In the genomic region with DNA sequence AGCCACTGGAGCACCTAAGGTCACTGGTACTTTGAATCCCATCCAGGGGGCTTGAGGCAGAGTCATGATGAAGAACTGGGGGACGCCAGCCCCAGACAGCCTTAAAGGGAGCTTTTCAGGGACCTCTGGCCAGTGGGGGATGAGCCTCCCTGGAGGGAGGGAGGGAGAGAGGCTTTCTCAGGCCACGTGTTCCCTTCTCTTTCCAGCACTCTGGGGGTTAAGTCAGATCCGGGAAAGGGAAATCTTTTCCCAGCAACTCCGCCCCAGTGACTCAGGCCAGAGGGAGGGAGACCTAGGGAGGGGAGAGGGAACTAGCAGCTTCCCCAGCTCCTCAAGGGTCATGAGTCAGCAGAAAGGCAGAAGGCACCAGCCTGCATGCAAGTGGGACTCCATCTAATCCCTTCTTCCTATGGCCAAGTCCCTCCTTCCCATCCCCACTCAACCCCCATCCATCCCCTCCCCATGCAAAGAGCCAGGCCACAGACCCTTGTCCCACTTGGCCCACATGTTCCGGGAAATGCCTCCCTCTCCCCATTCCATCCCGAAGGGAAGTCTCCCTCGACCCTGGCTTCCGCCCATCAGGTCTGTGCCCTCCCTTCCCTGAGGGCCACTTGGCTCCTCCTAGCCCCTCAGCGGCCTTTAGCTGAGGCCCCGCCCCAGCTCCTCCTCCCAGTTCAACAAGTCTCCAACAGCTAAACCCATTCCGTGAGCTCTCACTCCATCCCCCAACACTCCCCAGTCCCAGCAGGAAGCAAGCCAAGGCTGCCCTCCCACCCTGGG, we compare ENCODE assay signal across 1 cellular context.
TF ChIP-seq lines count a peak whose summit lies in the region.

No MANE protein-coding gene starts in this region.

TF ChIP-seq in HepG2, 621 proteins besides CTCF, POLR2A, EP300 and RAD21 (continued from another document and continues in another):
- TF ChIP-seq ZNF343 (CRISPR knock-in tag; IDR thresholded peaks at IDR 0.05) (no peak), HOXA7 (CRISPR knock-in tag; IDR thresholded peaks at IDR 0.05) (no peak), SNAPC2 (CRISPR knock-in tag; IDR thresholded peaks at IDR 0.05) (no peak), ZSCAN22 (CRISPR knock-in tag; IDR thresholded peaks at IDR 0.05) (no peak), HNF4G (IDR thresholded peaks at IDR 0.05; ENCODE audit: borderline replicate concordance, low read depth, low read length) (no peak), HNF4G (CRISPR knock-in tag; IDR thresholded peaks at IDR 0.05; ENCODE audit: borderline replicate concordance, low read depth) (no peak), RBAK (CRISPR knock-in tag; IDR thresholded peaks at IDR 0.05) (no peak), ZNF550 (CRISPR knock-in tag; IDR thresholded peaks at IDR 0.05; ENCODE audit: borderline replicate concordance) (no peak), KDM5B (CRISPR knock-in tag; IDR thresholded peaks at IDR 0.05; ENCODE audit: borderline replicate concordance) (no peak), GFI1 (CRISPR knock-in tag; IDR thresholded peaks at IDR 0.05; ENCODE audit: borderline replicate concordance) (peak; percentile 69; the same call in 1 of the 2 replicates), SRY (CRISPR knock-in tag; IDR thresholded peaks at IDR 0.05) (no peak), SMAD1 (CRISPR knock-in tag; IDR thresholded peaks at IDR 0.05; ENCODE audit: borderline replicate concordance, low read depth) (no peak), DNMT1 (CRISPR knock-in tag; IDR thresholded peaks at IDR 0.05) (no peak), IRF2 (CRISPR knock-in tag; IDR thresholded peaks at IDR 0.05) (no peak; the same call in none of the 2 replicates), SNAI1 (CRISPR knock-in tag; IDR thresholded peaks at IDR 0.05; ENCODE audit: borderline replicate concordance) (no peak), SMYD3 (CRISPR knock-in tag; IDR thresholded peaks at IDR 0.05) (no peak), NONO (IDR thresholded peaks at IDR 0.05) (no peak), NONO (CRISPR knock-in tag; conservative IDR thresholded peaks at IDR 0.05) (0 out of 2 replicates have a peak, but pooled peaks have one; percentile 29), PRMT3 (CRISPR knock-in tag; IDR thresholded peaks at IDR 0.05; ENCODE audit: borderline replicate concordance, low read depth) (no peak), TSC22D2 (CRISPR knock-in tag; IDR thresholded peaks at IDR 0.05; ENCODE audit: borderline replicate concordance) (no peak), HNRNPH1 (optimal IDR thresholded peaks at IDR 0.05; ENCODE audit: low read depth, low read length) (peak; percentile 66), SOX13 (IDR thresholded peaks at IDR 0.05) (no peak), SOX13 (CRISPR knock-in tag; conservative IDR thresholded peaks at IDR 0.05 in 1 of 2, IDR thresholded peaks at IDR 0.05 in 1 of 2) (peak in 1 of 2 experiments; percentile 19; a peak in 1 of 4 replicates), ZNF7 (CRISPR knock-in tag; IDR thresholded peaks at IDR 0.05) (no peak), HCFC1 (IDR thresholded peaks at IDR 0.05; ENCODE audit: low read depth, low read length) (no peak)
- TF ChIP-seq, protein P1, sequence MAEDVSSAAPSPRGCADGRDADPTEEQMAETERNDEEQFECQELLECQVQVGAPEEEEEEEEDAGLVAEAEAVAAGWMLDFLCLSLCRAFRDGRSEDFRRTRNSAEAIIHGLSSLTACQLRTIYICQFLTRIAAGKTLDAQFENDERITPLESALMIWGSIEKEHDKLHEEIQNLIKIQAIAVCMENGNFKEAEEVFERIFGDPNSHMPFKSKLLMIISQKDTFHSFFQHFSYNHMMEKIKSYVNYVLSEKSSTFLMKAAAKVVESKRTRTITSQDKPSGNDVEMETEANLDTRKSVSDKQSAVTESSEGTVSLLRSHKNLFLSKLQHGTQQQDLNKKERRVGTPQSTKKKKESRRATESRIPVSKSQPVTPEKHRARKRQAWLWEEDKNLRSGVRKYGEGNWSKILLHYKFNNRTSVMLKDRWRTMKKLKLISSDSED (CRISPR knock-in tag; IDR thresholded peaks at IDR 0.05) = no peak
- TF ChIP-seq, protein P2, sequence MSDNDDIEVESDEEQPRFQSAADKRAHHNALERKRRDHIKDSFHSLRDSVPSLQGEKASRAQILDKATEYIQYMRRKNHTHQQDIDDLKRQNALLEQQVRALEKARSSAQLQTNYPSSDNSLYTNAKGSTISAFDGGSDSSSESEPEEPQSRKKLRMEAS (IDR thresholded peaks at IDR 0.05) = no peak
- TF ChIP-seq, protein P3, sequence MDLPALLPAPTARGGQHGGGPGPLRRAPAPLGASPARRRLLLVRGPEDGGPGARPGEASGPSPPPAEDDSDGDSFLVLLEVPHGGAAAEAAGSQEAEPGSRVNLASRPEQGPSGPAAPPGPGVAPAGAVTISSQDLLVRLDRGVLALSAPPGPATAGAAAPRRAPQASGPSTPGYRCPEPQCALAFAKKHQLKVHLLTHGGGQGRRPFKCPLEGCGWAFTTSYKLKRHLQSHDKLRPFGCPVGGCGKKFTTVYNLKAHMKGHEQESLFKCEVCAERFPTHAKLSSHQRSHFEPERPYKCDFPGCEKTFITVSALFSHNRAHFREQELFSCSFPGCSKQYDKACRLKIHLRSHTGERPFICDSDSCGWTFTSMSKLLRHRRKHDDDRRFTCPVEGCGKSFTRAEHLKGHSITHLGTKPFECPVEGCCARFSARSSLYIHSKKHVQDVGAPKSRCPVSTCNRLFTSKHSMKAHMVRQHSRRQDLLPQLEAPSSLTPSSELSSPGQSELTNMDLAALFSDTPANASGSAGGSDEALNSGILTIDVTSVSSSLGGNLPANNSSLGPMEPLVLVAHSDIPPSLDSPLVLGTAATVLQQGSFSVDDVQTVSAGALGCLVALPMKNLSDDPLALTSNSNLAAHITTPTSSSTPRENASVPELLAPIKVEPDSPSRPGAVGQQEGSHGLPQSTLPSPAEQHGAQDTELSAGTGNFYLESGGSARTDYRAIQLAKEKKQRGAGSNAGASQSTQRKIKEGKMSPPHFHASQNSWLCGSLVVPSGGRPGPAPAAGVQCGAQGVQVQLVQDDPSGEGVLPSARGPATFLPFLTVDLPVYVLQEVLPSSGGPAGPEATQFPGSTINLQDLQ (CRISPR knock-in tag; IDR thresholded peaks at IDR 0.05) = no peak
- TF ChIP-seq, protein P4, sequence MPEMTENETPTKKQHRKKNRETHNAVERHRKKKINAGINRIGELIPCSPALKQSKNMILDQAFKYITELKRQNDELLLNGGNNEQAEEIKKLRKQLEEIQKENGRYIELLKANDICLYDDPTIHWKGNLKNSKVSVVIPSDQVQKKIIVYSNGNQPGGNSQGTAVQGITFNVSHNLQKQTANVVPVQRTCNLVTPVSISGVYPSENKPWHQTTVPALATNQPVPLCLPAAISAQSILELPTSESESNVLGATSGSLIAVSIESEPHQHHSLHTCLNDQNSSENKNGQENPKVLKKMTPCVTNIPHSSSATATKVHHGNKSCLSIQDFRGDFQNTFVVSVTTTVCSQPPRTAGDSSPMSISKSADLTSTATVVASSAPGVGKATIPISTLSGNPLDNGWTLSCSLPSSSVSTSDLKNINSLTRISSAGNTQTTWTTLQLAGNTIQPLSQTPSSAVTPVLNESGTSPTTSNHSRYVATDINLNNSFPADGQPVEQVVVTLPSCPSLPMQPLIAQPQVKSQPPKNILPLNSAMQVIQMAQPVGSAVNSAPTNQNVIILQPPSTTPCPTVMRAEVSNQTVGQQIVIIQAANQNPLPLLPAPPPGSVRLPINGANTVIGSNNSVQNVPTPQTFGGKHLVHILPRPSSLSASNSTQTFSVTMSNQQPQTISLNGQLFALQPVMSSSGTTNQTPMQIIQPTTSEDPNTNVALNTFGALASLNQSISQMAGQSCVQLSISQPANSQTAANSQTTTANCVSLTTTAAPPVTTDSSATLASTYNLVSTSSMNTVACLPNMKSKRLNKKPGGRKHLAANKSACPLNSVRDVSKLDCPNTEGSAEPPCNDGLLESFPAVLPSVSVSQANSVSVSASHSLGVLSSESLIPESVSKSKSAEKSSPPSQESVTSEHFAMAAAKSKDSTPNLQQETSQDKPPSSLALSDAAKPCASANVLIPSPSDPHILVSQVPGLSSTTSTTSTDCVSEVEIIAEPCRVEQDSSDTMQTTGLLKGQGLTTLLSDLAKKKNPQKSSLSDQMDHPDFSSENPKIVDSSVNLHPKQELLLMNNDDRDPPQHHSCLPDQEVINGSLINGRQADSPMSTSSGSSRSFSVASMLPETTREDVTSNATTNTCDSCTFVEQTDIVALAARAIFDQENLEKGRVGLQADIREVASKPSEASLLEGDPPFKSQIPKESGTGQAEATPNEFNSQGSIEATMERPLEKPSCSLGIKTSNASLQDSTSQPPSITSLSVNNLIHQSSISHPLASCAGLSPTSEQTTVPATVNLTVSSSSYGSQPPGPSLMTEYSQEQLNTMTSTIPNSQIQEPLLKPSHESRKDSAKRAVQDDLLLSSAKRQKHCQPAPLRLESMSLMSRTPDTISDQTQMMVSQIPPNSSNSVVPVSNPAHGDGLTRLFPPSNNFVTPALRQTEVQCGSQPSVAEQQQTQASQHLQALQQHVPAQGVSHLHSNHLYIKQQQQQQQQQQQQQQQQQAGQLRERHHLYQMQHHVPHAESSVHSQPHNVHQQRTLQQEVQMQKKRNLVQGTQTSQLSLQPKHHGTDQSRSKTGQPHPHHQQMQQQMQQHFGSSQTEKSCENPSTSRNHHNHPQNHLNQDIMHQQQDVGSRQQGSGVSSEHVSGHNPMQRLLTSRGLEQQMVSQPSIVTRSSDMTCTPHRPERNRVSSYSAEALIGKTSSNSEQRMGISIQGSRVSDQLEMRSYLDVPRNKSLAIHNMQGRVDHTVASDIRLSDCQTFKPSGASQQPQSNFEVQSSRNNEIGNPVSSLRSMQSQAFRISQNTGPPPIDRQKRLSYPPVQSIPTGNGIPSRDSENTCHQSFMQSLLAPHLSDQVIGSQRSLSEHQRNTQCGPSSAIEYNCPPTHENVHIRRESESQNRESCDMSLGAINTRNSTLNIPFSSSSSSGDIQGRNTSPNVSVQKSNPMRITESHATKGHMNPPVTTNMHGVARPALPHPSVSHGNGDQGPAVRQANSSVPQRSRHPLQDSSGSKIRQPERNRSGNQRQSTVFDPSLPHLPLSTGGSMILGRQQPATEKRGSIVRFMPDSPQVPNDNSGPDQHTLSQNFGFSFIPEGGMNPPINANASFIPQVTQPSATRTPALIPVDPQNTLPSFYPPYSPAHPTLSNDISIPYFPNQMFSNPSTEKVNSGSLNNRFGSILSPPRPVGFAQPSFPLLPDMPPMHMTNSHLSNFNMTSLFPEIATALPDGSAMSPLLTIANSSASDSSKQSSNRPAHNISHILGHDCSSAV (CRISPR knock-in tag; IDR thresholded peaks at IDR 0.05; ENCODE audit: borderline replicate concordance) = no peak
- TF ChIP-seq, protein P5, sequence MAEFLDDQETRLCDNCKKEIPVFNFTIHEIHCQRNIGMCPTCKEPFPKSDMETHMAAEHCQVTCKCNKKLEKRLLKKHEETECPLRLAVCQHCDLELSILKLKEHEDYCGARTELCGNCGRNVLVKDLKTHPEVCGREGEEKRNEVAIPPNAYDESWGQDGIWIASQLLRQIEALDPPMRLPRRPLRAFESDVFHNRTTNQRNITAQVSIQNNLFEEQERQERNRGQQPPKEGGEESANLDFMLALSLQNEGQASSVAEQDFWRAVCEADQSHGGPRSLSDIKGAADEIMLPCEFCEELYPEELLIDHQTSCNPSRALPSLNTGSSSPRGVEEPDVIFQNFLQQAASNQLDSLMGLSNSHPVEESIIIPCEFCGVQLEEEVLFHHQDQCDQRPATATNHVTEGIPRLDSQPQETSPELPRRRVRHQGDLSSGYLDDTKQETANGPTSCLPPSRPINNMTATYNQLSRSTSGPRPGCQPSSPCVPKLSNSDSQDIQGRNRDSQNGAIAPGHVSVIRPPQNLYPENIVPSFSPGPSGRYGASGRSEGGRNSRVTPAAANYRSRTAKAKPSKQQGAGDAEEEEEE (CRISPR knock-in tag; IDR thresholded peaks at IDR 0.05; ENCODE audit: borderline replicate concordance) = no peak
- TF ChIP-seq, protein P6, sequence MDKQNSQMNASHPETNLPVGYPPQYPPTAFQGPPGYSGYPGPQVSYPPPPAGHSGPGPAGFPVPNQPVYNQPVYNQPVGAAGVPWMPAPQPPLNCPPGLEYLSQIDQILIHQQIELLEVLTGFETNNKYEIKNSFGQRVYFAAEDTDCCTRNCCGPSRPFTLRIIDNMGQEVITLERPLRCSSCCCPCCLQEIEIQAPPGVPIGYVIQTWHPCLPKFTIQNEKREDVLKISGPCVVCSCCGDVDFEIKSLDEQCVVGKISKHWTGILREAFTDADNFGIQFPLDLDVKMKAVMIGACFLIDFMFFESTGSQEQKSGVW (CRISPR knock-in tag; IDR thresholded peaks at IDR 0.05; ENCODE audit: borderline replicate concordance) = no peak
- TF ChIP-seq, protein P7, sequence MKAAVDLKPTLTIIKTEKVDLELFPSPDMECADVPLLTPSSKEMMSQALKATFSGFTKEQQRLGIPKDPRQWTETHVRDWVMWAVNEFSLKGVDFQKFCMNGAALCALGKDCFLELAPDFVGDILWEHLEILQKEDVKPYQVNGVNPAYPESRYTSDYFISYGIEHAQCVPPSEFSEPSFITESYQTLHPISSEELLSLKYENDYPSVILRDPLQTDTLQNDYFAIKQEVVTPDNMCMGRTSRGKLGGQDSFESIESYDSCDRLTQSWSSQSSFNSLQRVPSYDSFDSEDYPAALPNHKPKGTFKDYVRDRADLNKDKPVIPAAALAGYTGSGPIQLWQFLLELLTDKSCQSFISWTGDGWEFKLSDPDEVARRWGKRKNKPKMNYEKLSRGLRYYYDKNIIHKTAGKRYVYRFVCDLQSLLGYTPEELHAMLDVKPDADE (CRISPR knock-in tag; IDR thresholded peaks at IDR 0.05) = no peak
- TF ChIP-seq, protein P8, sequence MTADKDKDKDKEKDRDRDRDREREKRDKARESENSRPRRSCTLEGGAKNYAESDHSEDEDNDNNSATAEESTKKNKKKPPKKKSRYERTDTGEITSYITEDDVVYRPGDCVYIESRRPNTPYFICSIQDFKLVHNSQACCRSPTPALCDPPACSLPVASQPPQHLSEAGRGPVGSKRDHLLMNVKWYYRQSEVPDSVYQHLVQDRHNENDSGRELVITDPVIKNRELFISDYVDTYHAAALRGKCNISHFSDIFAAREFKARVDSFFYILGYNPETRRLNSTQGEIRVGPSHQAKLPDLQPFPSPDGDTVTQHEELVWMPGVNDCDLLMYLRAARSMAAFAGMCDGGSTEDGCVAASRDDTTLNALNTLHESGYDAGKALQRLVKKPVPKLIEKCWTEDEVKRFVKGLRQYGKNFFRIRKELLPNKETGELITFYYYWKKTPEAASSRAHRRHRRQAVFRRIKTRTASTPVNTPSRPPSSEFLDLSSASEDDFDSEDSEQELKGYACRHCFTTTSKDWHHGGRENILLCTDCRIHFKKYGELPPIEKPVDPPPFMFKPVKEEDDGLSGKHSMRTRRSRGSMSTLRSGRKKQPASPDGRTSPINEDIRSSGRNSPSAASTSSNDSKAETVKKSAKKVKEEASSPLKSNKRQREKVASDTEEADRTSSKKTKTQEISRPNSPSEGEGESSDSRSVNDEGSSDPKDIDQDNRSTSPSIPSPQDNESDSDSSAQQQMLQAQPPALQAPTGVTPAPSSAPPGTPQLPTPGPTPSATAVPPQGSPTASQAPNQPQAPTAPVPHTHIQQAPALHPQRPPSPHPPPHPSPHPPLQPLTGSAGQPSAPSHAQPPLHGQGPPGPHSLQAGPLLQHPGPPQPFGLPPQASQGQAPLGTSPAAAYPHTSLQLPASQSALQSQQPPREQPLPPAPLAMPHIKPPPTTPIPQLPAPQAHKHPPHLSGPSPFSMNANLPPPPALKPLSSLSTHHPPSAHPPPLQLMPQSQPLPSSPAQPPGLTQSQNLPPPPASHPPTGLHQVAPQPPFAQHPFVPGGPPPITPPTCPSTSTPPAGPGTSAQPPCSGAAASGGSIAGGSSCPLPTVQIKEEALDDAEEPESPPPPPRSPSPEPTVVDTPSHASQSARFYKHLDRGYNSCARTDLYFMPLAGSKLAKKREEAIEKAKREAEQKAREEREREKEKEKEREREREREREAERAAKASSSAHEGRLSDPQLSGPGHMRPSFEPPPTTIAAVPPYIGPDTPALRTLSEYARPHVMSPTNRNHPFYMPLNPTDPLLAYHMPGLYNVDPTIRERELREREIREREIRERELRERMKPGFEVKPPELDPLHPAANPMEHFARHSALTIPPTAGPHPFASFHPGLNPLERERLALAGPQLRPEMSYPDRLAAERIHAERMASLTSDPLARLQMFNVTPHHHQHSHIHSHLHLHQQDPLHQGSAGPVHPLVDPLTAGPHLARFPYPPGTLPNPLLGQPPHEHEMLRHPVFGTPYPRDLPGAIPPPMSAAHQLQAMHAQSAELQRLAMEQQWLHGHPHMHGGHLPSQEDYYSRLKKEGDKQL (CRISPR knock-in tag; IDR thresholded peaks at IDR 0.05; ENCODE audit: low read depth) = no peak
